1 cellular context compared by ENCODE assay signal in the genomic region with DNA sequence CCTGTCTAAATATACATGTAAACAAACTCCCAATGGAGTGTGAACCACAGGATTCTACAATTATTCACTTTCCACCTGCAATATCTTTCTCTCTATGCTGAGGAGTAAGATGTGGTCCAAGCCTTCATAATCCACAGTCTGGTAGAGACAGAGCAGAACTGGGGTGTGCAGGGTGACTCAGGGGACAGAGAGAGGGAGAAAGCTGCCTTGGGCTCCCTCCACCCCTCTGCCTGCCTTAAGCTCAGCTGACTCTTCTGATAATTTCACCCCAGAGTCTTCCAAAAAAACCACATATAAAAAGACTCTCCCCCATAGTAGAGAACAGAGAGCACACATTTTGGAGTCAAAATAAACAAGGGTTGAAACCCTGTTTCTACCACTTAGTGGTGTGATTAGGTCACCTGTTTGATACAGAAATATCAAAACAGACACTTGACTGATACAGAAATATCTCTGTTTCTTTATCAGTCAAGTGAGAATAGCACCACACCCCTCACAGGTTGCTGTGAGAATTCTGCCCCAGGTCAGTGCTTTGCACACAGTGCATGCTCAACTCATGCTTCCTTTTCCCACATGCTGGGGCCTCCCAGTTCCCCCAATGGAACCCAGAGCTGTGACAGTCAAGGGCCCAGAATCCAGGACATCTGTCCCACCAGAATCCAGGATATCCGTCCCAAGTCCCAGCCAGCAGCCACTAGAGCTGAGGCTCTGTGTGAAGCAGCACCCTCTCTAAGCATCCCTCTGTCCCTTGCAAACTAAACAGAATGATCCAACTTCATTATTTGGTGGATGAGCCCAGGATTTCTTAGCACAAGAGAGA.
TF ChIP-seq lines count a peak whose summit lies in the region.

No MANE protein-coding gene starts in this region.

TF ChIP-seq in GM23338, 12 proteins besides CTCF, POLR2A, EP300 and RAD21 (continued from another document):
- no peak for TF ChIP-seq REST (IDR thresholded peaks at IDR 0.05; ENCODE audit: unreplicated experiment)
- TF ChIP-seq ZNF114 (CRISPR knock-in tag; IDR thresholded peaks at IDR 0.05), result no peak
- no peak for TF ChIP-seq POLR2AphosphoS5 (IDR thresholded peaks at IDR 0.05; ENCODE audit: low read depth)
- no peak for TF ChIP-seq NANOG (IDR thresholded peaks at IDR 0.05; ENCODE audit: borderline replicate concordance)
- no peak for TF ChIP-seq ETS1 (IDR thresholded peaks at IDR 0.05)
- TF ChIP-seq ZNF331 (CRISPR knock-in tag; IDR thresholded peaks at IDR 0.05; ENCODE audit: low read depth), result no peak
- no peak for TF ChIP-seq EZH2 (IDR thresholded peaks at IDR 0.05; ENCODE audit: low read depth, unreplicated experiment)
